ENCODE assay signal across 16 cellular contexts in the genomic region with DNA sequence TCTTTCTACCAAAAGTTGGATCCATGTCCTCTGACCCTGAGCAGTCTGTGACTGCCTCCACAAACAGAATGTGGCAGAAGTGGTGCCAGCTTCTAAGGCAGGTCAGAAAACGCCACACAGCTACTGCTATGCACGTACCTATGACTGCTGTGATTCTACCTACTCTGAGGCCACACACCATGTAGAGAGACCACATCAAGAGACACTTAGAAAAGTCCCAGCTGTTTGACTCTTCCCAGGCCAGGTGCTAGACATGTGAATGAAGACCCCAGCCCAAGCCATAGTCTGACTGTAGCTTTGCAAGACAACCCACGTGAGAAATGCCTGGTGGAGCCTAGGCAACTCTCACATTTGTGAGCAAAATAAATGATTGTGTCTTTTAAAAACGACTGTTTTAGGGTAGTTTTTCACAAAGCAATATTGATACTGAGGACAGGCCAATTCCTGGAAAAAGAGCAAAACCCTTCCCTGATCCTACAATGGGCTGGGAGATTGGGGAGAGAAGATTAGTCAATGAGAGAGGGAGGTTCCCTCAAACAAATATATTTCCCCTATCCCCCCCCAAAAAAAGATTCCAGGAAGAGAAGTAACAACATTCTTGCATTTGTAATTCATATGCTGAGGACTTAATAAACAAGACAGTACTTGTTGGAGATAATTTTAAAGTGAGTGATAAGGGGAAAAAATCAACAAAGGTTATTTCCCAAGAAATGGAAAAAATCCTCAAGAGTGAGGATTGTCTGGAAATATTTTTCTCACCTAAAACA. TPM values are rescaled to one million over a fixed set of nuclear protein-coding genes. Genes with fewer than 3 reads are reported as not detected.
DNase-seq lines count a peak whose midpoint lies in the region; ATAC-seq, FAIRE-seq and TF ChIP-seq lines count a peak whose summit lies in the region.
"Had no signal": no experiment of that assay in that cellular context is flagged by ENCODE, and none has a peak within 500 bp of the region (broad histone marks: within the 10 kb centered on the region; RNA-seq: fewer than 3 reads in every experiment).

No MANE protein-coding gene starts in this region.

- WGBS in H1 (ENCODE audit: extremely low coverage in 1 of 2, insufficient coverage in 1 of 2, insufficient read length in 1 of 2, insufficient replicate concordance in 2 of 2, low coverage in 1 of 2, low lambda C conversion rate in 2 of 2, missing lambda C conversion rate in 1 of 2), 2 experiments = 64% methylated on average over 4 of the region's 4 CpGs; no CpG with 5 or more reads in 1 of the 2 experiments
- WGBS in smooth muscle cell (ENCODE audit: low lambda C conversion rate) = 73% methylated on average over 4 of the region's 4 CpGs

- no peak overlapping the region for H3K4ac ChIP-seq in H1 (replicated peaks; ENCODE audit: insufficient read length, low read depth, low read length)

- no peaks in the 10 kb centered on the region for H3F3A ChIP-seq in smooth muscle cell (ENCODE audit: low read depth)

- FAIRE-seq in H1 (lab: Jason Lieb, UNC) = no peak

- no peak for TF ChIP-seq EP300 in H1 (IDR thresholded peaks at IDR 0.05; ENCODE audit: borderline replicate concordance in 1 of 2, low read depth in 2 of 2, low read length in 2 of 2)

- H3K36me3 ChIP-seq in RWPE2 (ENCODE audit: low read depth) = peaks cover 3% of the 10 kb centered on the region; the same call in 1 of the 2 replicates
- H3K36me3 ChIP-seq in H1 (ENCODE audit: control insufficient read depth in 2 of 4, insufficient read depth in 4 of 4, low read length in 3 of 4) = no peaks in the 10 kb centered on the region
- H3K36me3 ChIP-seq in smooth muscle cell (ENCODE audit: low read depth) = no peaks in the 10 kb centered on the region
- H3K36me3 ChIP-seq: colonic mucosa had no signal

- H2BK5ac ChIP-seq in H1 (ENCODE audit: low read depth, low read length) = peak overlapping the region; percentile 12; the same call in 1 of the 2 replicates

- H3K23me2 ChIP-seq in H1 (ENCODE audit: low read depth, low read length) = no peaks in the 10 kb centered on the region

- no peaks in the 10 kb centered on the region for H3K27me3 Mint-ChIP-seq in activated T-cell treated with anti-CD3 and anti-CD28 coated beads, Interleukin-2, amount 50 U/mL, for 72 hours (ENCODE audit: low read depth)

- no peak for TF ChIP-seq CTCF in RWPE2 (IDR thresholded peaks at IDR 0.05; ENCODE audit: poor library complexity, severe bottlenecking)
- no peak for TF ChIP-seq CTCF in H1 (IDR thresholded peaks at IDR 0.05; ENCODE audit: control extremely low read depth in 1 of 3, insufficient read depth in 1 of 3, low read depth in 1 of 3, low read length in 3 of 3)
- TF ChIP-seq CTCF in smooth muscle cell (IDR thresholded peaks at IDR 0.05; ENCODE audit: borderline replicate concordance, insufficient read depth, poor library complexity, severe bottlenecking) = no peak

- H3K4me1 Mint-ChIP-seq in activated T-cell treated with anti-CD3 and anti-CD28 coated beads, Interleukin-2, amount 50 U/mL, for 72 hours (ENCODE audit: low read depth) = peaks cover 66% of the 10 kb centered on the region

- no peak overlapping the region for H4K91ac ChIP-seq in H1 (replicated peaks; ENCODE audit: insufficient read length, low read length)

- no peak overlapping the region for H3K56ac ChIP-seq in H1 (replicated peaks; ENCODE audit: insufficient read length, low read depth, low read length)

- CTCF ChIA-PET in H1 (lab: Charles Lee; ENCODE audit: partially characterized antibody) = interaction anchor here (0.8 kb wide), 1 partner anchor 170 kb away, joined by 3 read pairs; no protein-coding TSS in a partner anchor

- peak overlapping the region; percentile 55 for H3K27ac Mint-ChIP-seq in activated T-cell treated with anti-CD3 and anti-CD28 coated beads, Interleukin-2, amount 50 U/mL, for 72 hours

- H4K20me1 ChIP-seq in H1 (replicated peaks in 1 of 2; ENCODE audit: control insufficient read depth in 1 of 2, insufficient read depth in 2 of 2, low read length in 2 of 2) = peaks cover 6 to 8% of the 10 kb centered on the region in 2 experiments
- peaks cover 73% of the 10 kb centered on the region for H4K20me1 ChIP-seq in smooth muscle cell (ENCODE audit: low read depth)

- no peak overlapping the region for H2BK12ac ChIP-seq in H1 (ENCODE audit: low read depth, low read length)

- H2BK20ac ChIP-seq in H1 (ENCODE audit: low read length) = no peak overlapping the region

- ATAC-seq in activated T-cell treated with anti-CD3 and anti-CD28 coated beads, Interleukin-2, amount 50 U/mL, for 72 hours (replicated peaks in 1 of 2) = peak; percentile 65 to 72
- ATAC-seq in RWPE2 (ENCODE audit: low read depth) = peak; percentile 81
- ATAC-seq in GM18511 (IDR thresholded peaks at IDR 0.05; ENCODE audit: unreplicated experiment) = no peak
- no peak for ATAC-seq in GM18907 (IDR thresholded peaks at IDR 0.05; ENCODE audit: unreplicated experiment)

- H3K79me1 ChIP-seq in H1 (ENCODE audit: low read depth, low read length) = peaks cover 20% of the 10 kb centered on the region

- no peaks in the 10 kb centered on the region for H3K9me3 Mint-ChIP-seq in activated T-cell treated with anti-CD3 and anti-CD28 coated beads, Interleukin-2, amount 50 U/mL, for 72 hours

- peak overlapping the region; percentile 81 for H3K27ac ChIP-seq in RWPE2 (ENCODE audit: poor library complexity, severe bottlenecking)
- H3K27ac ChIP-seq in H1 (ENCODE audit: low read depth, low read length) = peak overlapping the region; percentile 6; the same call in 1 of the 2 replicates
- H3K27ac ChIP-seq in smooth muscle cell (ENCODE audit: low read depth) = peak overlapping the region; percentile 30
- H3K27ac ChIP-seq: colonic mucosa, GM23248, KMS-11 had no signal

- peak overlapping the region; percentile 3 to 23 for H3K4me3 Mint-ChIP-seq in activated T-cell treated with anti-CD3 and anti-CD28 coated beads, Interleukin-2, amount 50 U/mL, for 72 hours

- H3K4me1 ChIP-seq in RWPE2 (ENCODE audit: insufficient read depth, poor library complexity, severe bottlenecking) = peaks cover 28% of the 10 kb centered on the region
- H3K4me1 ChIP-seq in H1 (replicated peaks in 1 of 4; ENCODE audit: control insufficient read depth in 3 of 4, insufficient read depth in 4 of 4, low read length in 3 of 4) = peaks cover 0 to 9% (median 6%) of the 10 kb centered on the region in 4 experiments; a peak in 2 of 7 replicates
- H3K4me1 ChIP-seq in smooth muscle cell (ENCODE audit: low read depth) = no peaks in the 10 kb centered on the region
- H3K4me1 ChIP-seq: colonic mucosa had no signal

- peak overlapping the region; percentile 75; the same call in 1 of the 2 replicates for H2AK5ac ChIP-seq in H1 (ENCODE audit: low read depth, low read length)

- H3K79me2 ChIP-seq in H1 (ENCODE audit: control insufficient read depth in 1 of 2, insufficient read depth in 2 of 2, low read length in 2 of 2) (peaks cover 0 to 88% of the 10 kb centered on the region in 2 experiments; a peak in 3 of 4 replicates), smooth muscle cell (ENCODE audit: low read depth) (peaks cover 93% of the 10 kb centered on the region)

- POLR2A ChIA-PET in H1 (lab: Charles Lee; ENCODE audit: partially characterized antibody) = no interaction called here

- H4K5ac ChIP-seq in H1 (ENCODE audit: insufficient read length, low read depth, low read length) = no peak overlapping the region

- H3K9ac ChIP-seq in H1 (replicated peaks in 1 of 4; ENCODE audit: extremely low read depth in 1 of 4, low read depth in 3 of 4, low read length in 3 of 4) = no peak overlapping the region; a peak in 1 of 7 replicates
- no peak overlapping the region for H3K9ac ChIP-seq in smooth muscle cell (ENCODE audit: low read depth)
- H3K9ac ChIP-seq: GM23248, KMS-11 had no signal

- DNase-seq in activated T-cell treated with anti-CD3 and anti-CD28 coated beads, Interleukin-2, amount 50 U/mL, for 72 hours = peak in 1 of 2 donors; percentile 4
- no peak for DNase-seq in activated T-cell treated with anti-CD3 and anti-CD28 coated beads, Interleukin-2, amount 50 U/mL, for 1 hour
- DNase-seq in RWPE2 (ENCODE audit: low spot score) (no peak), H1 (ENCODE audit: low read depth in 1 of 2, low spot score in 2 of 2) (no peak), smooth muscle cell (lab: John Stamatoyannopoulos, UW; ENCODE audit: unreplicated experiment) (no peak), NCI-H526 (lab: John Stamatoyannopoulos, UW) (no peak)
- DNase-seq: activated CD4-positive, CD25-positive, alpha-beta regulatory T cell; anterior cingulate cortex; colonic mucosa; GM23248; NCI-H1105; NCI-H226; Right ventricle myocardium superior had no signal

- no peak overlapping the region for H2BK120ac ChIP-seq in H1 (replicated peaks; ENCODE audit: low read depth, low read length)

- no peak overlapping the region for H3K18ac ChIP-seq in H1 (ENCODE audit: extremely low read depth, low read length)

- H2BK15ac ChIP-seq in H1 (ENCODE audit: low read length) = no peak overlapping the region

- no peak for TF ChIP-seq POLR2A in H1 (IDR thresholded peaks at IDR 0.05; ENCODE audit: control extremely low read depth in 1 of 2, low read depth in 2 of 2, low read length in 2 of 2)

- H3K23ac ChIP-seq in H1 (ENCODE audit: insufficient read length) = no peak overlapping the region

- no peak for TF ChIP-seq RAD21 in H1 (IDR thresholded peaks at IDR 0.05 in 1 of 2, conservative IDR thresholded peaks at IDR 0.05 in 1 of 2; ENCODE audit: low read depth in 2 of 2, low read length in 2 of 2)

- H2AFZ ChIP-seq in H1 (ENCODE audit: low read length) (no peak overlapping the region), smooth muscle cell (ENCODE audit: low read depth) (no peak overlapping the region)
- H2AFZ ChIP-seq: GM23248 had no signal

- H3K4me2 ChIP-seq in H1 (ENCODE audit: insufficient read depth in 1 of 2, low read depth in 2 of 2, low read length in 2 of 2) = no peak overlapping the region
- H3K4me2 ChIP-seq in smooth muscle cell = no peak overlapping the region
- H3K4me2 ChIP-seq: KMS-11 had no signal

- no peaks in the 10 kb centered on the region for H3K27me3 ChIP-seq in RWPE2 (ENCODE audit: insufficient read depth, poor library complexity, severe bottlenecking)
- H3K27me3 ChIP-seq in H1 (replicated peaks in 1 of 4; ENCODE audit: control insufficient read depth in 3 of 4, extremely low read depth in 1 of 4, insufficient read depth in 3 of 4, low read length in 3 of 4) = no peaks in the 10 kb centered on the region
- H3K27me3 ChIP-seq in smooth muscle cell (ENCODE audit: low read depth) = no peaks in the 10 kb centered on the region
- H3K27me3 ChIP-seq: colonic mucosa had no signal

- H3K4me3 ChIP-seq in RWPE2 (ENCODE audit: severe bottlenecking) (no peak overlapping the region), H1 (ENCODE audit: extremely low read depth in 1 of 4, insufficient read depth in 2 of 4, low read depth in 3 of 4, low read length in 4 of 4) (no peak overlapping the region), smooth muscle cell (no peak overlapping the region)
- H3K4me3 ChIP-seq: colonic mucosa, GM23248 had no signal

- H3K14ac ChIP-seq in H1 (ENCODE audit: insufficient read length) = no peak overlapping the region

- peaks cover 0 to 4% of the 10 kb centered on the region in 2 donors for H3K36me3 Mint-ChIP-seq in activated T-cell treated with anti-CD3 and anti-CD28 coated beads, Interleukin-2, amount 50 U/mL, for 72 hours (ENCODE audit: insufficient read depth in 2 of 2)

- no peaks in the 10 kb centered on the region for H3K9me3 ChIP-seq in RWPE2 (ENCODE audit: severe bottlenecking)
- no peaks in the 10 kb centered on the region for H3K9me3 ChIP-seq in H1 (ENCODE audit: insufficient read depth in 2 of 2, low read depth in 1 of 2, low read length in 1 of 2)
- no peaks in the 10 kb centered on the region for H3K9me3 ChIP-seq in smooth muscle cell (replicated peaks; ENCODE audit: low read depth)
- H3K9me3 ChIP-seq: colonic mucosa had no signal

- peak overlapping the region; percentile 0; the same call in 1 of the 2 replicates for H4K8ac ChIP-seq in H1 (ENCODE audit: extremely low read depth, insufficient read depth, low read length)

RNA-seq across cellular contexts. Expression of a gene that starts 33.3 kb away (rescaled TPM):
- total RNA-seq in activated T-cell treated with anti-CD3 and anti-CD28 coated beads, Interleukin-2, amount 50 U/mL, for 72 hours = 10 to 100 TPM; 71.7 TPM
- 36.5 and 36.8 TPM in 2 replicates for total RNA-seq in H1 (2021; fragmentation: NEBNext Ultra II Directional; extraction: Animal tissue kit (Norgen Biotek cat#: 25700))
- polyA plus RNA-seq in H1 (2011; rRNA removed) = 5.7 and 8.0 TPM in 2 replicates
- 9.6 TPM for polyA plus RNA-seq in H1 (2011; cell fraction: cytosol; rRNA removed)
- polyA plus RNA-seq in H1 (2011; cell fraction: nucleus; rRNA removed) = 20.9 TPM
- polyA plus RNA-seq in H1 (2012, experiment 1 of 2) = 10.5 to 15.9 TPM (median 13.5 TPM) in 4 replicates
- 0.49 TPM for polyA plus RNA-seq in H1 (2012, experiment 2 of 2)
- polyA plus RNA-seq in H1 (2013, experiment 1 of 2) = 10.3 TPM
- 9.1 TPM for polyA plus RNA-seq in H1 (2013, experiment 2 of 2)
- polyA minus RNA-seq in H1 (2011; rRNA and poly(A)+ RNA removed) = 63.8 and 77.1 TPM in 2 replicates
- 36.2 TPM for polyA minus RNA-seq in H1 (2011; cell fraction: cytosol; rRNA and poly(A)+ RNA removed)
- 179 TPM for polyA minus RNA-seq in H1 (2011; cell fraction: nucleus; rRNA and poly(A)+ RNA removed)
- 56.6 and 57.0 TPM in 2 replicates for total RNA-seq in smooth muscle cell
- polyA plus RNA-seq in smooth muscle cell = 14.9 and 17.7 TPM in 2 replicates

Comparison
In these comparisons a context has a peak if more than half of its experiments do, and no peak if none do; other contexts are left out.
1. ATAC-seq: peak in activated T-cell treated with anti-CD3 and anti-CD28 coated beads, Interleukin-2, amount 50 U/mL, for 72 hours (2 of 2) and RWPE2 (single experiment); none in GM18511 (single experiment) and GM18907 (single experiment).
2. H3K27ac ChIP-seq: peak in every context shown above with its lines; median percentile 81 in RWPE2; 30 in smooth muscle cell; 6 in H1.